In genomic region chr1:206375552-206375951, GRCh38 we compare ENCODE assay signal across 8 cellular contexts.
A peak's percentile ranks its signal among the peaks of the same experiment; 100 is the strongest.
DNase-seq lines count a peak whose midpoint lies in the region; ATAC-seq and TF ChIP-seq lines count a peak whose summit lies in the region.
"Not testable (repeated sequence)": the region's sequence is repeated elsewhere in the genome, so short reads cannot be mapped to it uniquely, and the experiment has no call there.

No MANE protein-coding gene starts in this region.

- not testable (repeated sequence) for H3K27me3 Mint-ChIP-seq in activated T-helper 1 cell treated with anti-CD3 and anti-CD28 coated beads, Interleukin-12 subunit alpha, Interleukin-12 subunit beta, Interleukin-2, Interleukin-4 antibody, amounts not matched to agents 30 ng/mL and 10 ng/mL and 1 ng/mL, durations not matched to agents 14 hours and 24 hours and 36 hours (ENCODE audit: insufficient read depth); chondrocyte (ENCODE audit: low read depth)

- H3F3A ChIP-seq in GM23248 (ENCODE audit: insufficient read depth) = not testable (repeated sequence)

- H3K4me2 ChIP-seq in GM23248 (ENCODE audit: unreplicated experiment) = not testable (repeated sequence)

- not testable (repeated sequence) for H3K4me3 ChIP-seq in GM23248; mesodermal cell (ENCODE audit: extremely low read depth, insufficient read depth, low read length, poor library complexity, severe bottlenecking); aorta (ENCODE audit: low read length in 2 of 2)

- H3K9me3 ChIP-seq in GM23248 (ENCODE audit: low read depth); mesodermal cell (ENCODE audit: control insufficient read depth, low read length); aorta (ENCODE audit: control insufficient read depth, low read length): not testable (repeated sequence)

- H3K9me2 ChIP-seq in GM23248 (ENCODE audit: insufficient read depth) = not testable (repeated sequence)

- not testable (repeated sequence) for H3K27me3 ChIP-seq in GM23248 (replicated peaks; ENCODE audit: insufficient read depth); aorta (ENCODE audit: control insufficient read depth in 1 of 2, insufficient read depth in 2 of 2, low read length in 1 of 2)

- intact Hi-C loops in activated T-helper 1 cell treated with anti-CD3 and anti-CD28 coated beads, Interleukin-12 subunit alpha, Interleukin-12 subunit beta, Interleukin-2, Interleukin-4 antibody, amounts not matched to agents 30 ng/mL and 10 ng/mL and 1 ng/mL, durations not matched to agents 14 hours and 24 hours and 36 hours (cut with micrococcal nuclease); sciatic nerve (cut with DNase I); aorta (cut with DNase I): not testable (repeated sequence)

- in situ Hi-C loops in GM23248 (cut with MboI) = not testable (repeated sequence)

- not testable (repeated sequence) for H3K9me3 Mint-ChIP-seq in activated T-helper 1 cell treated with anti-CD3 and anti-CD28 coated beads, Interleukin-12 subunit alpha, Interleukin-12 subunit beta, Interleukin-2, Interleukin-4 antibody, amounts not matched to agents 30 ng/mL and 10 ng/mL and 1 ng/mL, durations not matched to agents 14 hours and 24 hours and 36 hours; chondrocyte (ENCODE audit: low read depth)

- not testable (repeated sequence) for H3K27ac Mint-ChIP-seq in activated T-helper 1 cell treated with anti-CD3 and anti-CD28 coated beads, Interleukin-12 subunit alpha, Interleukin-12 subunit beta, Interleukin-2, Interleukin-4 antibody, amounts not matched to agents 30 ng/mL and 10 ng/mL and 1 ng/mL, durations not matched to agents 14 hours and 24 hours and 36 hours
- H3K27ac Mint-ChIP-seq in chondrocyte (ENCODE audit: unreplicated experiment) = peak overlapping the region; percentile 85

- not testable (repeated sequence) for H3K36me3 Mint-ChIP-seq in activated T-helper 1 cell treated with anti-CD3 and anti-CD28 coated beads, Interleukin-12 subunit alpha, Interleukin-12 subunit beta, Interleukin-2, Interleukin-4 antibody, amounts not matched to agents 30 ng/mL and 10 ng/mL and 1 ng/mL, durations not matched to agents 14 hours and 24 hours and 36 hours (ENCODE audit: low read depth); chondrocyte (ENCODE audit: low read depth)

- 0% methylated on average over 2 of the region's 3 CpGs for WGBS in GM23248 (ENCODE audit: low coverage in 1 of 2, low lambda C conversion rate in 2 of 2, missing lambda C conversion rate in 2 of 2), 2 experiments
- no CpG with 5 or more reads among the region's 3 CpGs for WGBS in mesodermal cell (ENCODE audit: insufficient coverage in 2 of 2), 2 experiments
- 30 to 38% methylated on average over 2 of the region's 3 CpGs for WGBS in aorta, 2 donors

- ATAC-seq in left lobe of liver (peak; percentile 60), sciatic nerve (peak; percentile 32), aorta (ENCODE audit: low FRiP score) (peak; percentile 43)

- not testable (repeated sequence) for H3K4me1 ChIP-seq in GM23248 (ENCODE audit: insufficient read depth); mesodermal cell (ENCODE audit: control insufficient read depth, insufficient read depth, low read length, poor library complexity, severe bottlenecking); aorta (ENCODE audit: control insufficient read depth in 1 of 2, insufficient read depth in 2 of 2, low read length in 2 of 2)

- peak overlapping the region; percentile 35; the same call in 1 of the 2 replicates for H3K27ac ChIP-seq in GM23248
- H3K27ac ChIP-seq in mesodermal cell (ENCODE audit: low read depth, low read length, severe bottlenecking) = peak overlapping the region; percentile 45
- H3K27ac ChIP-seq in aorta (ENCODE audit: low read depth in 1 of 2, low read length in 2 of 2) = not testable (repeated sequence)

- not testable (repeated sequence) for H4K20me1 ChIP-seq in GM23248 (ENCODE audit: insufficient read depth)

- not testable (repeated sequence) for H3K4me1 Mint-ChIP-seq in activated T-helper 1 cell treated with anti-CD3 and anti-CD28 coated beads, Interleukin-12 subunit alpha, Interleukin-12 subunit beta, Interleukin-2, Interleukin-4 antibody, amounts not matched to agents 30 ng/mL and 10 ng/mL and 1 ng/mL, durations not matched to agents 14 hours and 24 hours and 36 hours (ENCODE audit: low read depth)
- H3K4me1 Mint-ChIP-seq in chondrocyte (ENCODE audit: low read depth) = peaks cover 10% of the 10 kb centered on the region

- H3K9ac ChIP-seq in GM23248 = not testable (repeated sequence)

- H3K79me2 ChIP-seq in GM23248 (ENCODE audit: insufficient read depth) = not testable (repeated sequence)

- H2AFZ ChIP-seq in GM23248 = not testable (repeated sequence)

- peak; percentile 0 for DNase-seq in GM23248
- DNase-seq in activated T-helper 1 cell treated with anti-CD3 and anti-CD28 coated beads, Interleukin-12 subunit alpha, Interleukin-12 subunit beta, Interleukin-2, Interleukin-4 antibody, amounts not matched to agents 30 ng/mL and 10 ng/mL and 1 ng/mL, durations not matched to agents 14 hours and 24 hours and 36 hours (ENCODE audit: low spot score); chondrocyte (ENCODE audit: low spot score); left lobe of liver (ENCODE audit: low spot score); sciatic nerve (ENCODE audit: low spot score); aorta: not testable (repeated sequence)
- peak; percentile 7 for DNase-seq in glomerular visceral epithelial cell (ENCODE audit: extremely low spot score)

- not testable (repeated sequence) for H3K36me3 ChIP-seq in GM23248 (ENCODE audit: low read depth); mesodermal cell (ENCODE audit: control insufficient read depth, insufficient read depth, low read length); aorta (ENCODE audit: control insufficient read depth in 1 of 2, insufficient read depth in 2 of 2, low read length in 1 of 2)

- TF ChIP-seq CTCF in chondrocyte (IDR thresholded peaks at IDR 0.05) = not testable (repeated sequence)

- H3K4me3 Mint-ChIP-seq in activated T-helper 1 cell treated with anti-CD3 and anti-CD28 coated beads, Interleukin-12 subunit alpha, Interleukin-12 subunit beta, Interleukin-2, Interleukin-4 antibody, amounts not matched to agents 30 ng/mL and 10 ng/mL and 1 ng/mL, durations not matched to agents 14 hours and 24 hours and 36 hours = peak overlapping the region; percentile 5
- H3K4me3 Mint-ChIP-seq in chondrocyte (ENCODE audit: unreplicated experiment) = not testable (repeated sequence)
